2 cellular contexts compared by ENCODE assay signal in the genomic region with DNA sequence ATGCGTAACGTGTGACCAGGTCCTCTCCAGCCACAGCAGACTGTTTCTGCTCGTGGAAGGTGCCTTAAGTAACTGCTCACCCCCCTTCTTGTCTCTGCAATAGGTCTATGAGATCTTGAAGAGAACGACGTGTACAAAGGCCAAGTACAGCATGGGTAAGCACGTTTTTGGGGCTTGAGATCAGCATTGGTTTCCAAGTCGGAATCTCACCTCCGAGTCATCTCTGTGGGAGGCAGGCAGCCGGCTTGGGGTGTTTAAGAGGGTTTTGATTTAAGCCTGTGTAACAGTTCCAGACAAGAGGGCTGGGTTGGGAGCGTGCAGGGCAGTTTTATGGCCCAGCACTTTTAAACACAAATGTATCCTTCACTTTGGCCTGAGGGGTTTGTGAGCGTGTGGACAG.
TF ChIP-seq lines count a peak whose summit lies in the region.

No MANE protein-coding gene starts in this region.

TF ChIP-seq in HEK293, 187 proteins besides CTCF, POLR2A, EP300 and RAD21:
- TF ChIP-seq, protein P1, sequence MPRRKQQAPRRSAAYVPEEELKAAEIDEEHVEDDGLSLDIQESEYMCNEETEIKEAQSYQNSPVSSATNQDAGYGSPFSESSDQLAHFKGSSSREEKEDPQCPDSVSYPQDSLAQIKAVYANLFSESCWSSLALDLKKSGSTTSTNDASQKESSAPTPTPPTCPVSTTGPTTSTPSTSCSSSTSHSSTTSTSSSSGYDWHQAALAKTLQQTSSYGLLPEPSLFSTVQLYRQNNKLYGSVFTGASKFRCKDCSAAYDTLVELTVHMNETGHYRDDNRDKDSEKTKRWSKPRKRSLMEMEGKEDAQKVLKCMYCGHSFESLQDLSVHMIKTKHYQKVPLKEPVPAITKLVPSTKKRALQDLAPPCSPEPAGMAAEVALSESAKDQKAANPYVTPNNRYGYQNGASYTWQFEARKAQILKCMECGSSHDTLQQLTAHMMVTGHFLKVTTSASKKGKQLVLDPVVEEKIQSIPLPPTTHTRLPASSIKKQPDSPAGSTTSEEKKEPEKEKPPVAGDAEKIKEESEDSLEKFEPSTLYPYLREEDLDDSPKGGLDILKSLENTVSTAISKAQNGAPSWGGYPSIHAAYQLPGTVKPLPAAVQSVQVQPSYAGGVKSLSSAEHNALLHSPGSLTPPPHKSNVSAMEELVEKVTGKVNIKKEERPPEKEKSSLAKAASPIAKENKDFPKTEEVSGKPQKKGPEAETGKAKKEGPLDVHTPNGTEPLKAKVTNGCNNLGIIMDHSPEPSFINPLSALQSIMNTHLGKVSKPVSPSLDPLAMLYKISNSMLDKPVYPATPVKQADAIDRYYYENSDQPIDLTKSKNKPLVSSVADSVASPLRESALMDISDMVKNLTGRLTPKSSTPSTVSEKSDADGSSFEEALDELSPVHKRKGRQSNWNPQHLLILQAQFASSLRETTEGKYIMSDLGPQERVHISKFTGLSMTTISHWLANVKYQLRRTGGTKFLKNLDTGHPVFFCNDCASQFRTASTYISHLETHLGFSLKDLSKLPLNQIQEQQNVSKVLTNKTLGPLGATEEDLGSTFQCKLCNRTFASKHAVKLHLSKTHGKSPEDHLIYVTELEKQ (tag by site-specific recombination; IDR thresholded peaks at IDR 0.05; ENCODE audit: borderline replicate concordance), result no peak
- TF ChIP-seq GLIS1 (tag by site-specific recombination; IDR thresholded peaks at IDR 0.05), result peak; percentile 92
- no peak for TF ChIP-seq ZNF707 (tag by site-specific recombination; IDR thresholded peaks at IDR 0.05)
- TF ChIP-seq ZIC2 (tag by site-specific recombination; IDR thresholded peaks at IDR 0.05), result peak; percentile 35
TF ChIP-seq in HEK293: peak in this region for 2.

TF ChIP-seq in WTC11, 78 proteins besides CTCF, POLR2A, EP300 and RAD21 (continued from another document):
- TF ChIP-seq, protein P2, sequence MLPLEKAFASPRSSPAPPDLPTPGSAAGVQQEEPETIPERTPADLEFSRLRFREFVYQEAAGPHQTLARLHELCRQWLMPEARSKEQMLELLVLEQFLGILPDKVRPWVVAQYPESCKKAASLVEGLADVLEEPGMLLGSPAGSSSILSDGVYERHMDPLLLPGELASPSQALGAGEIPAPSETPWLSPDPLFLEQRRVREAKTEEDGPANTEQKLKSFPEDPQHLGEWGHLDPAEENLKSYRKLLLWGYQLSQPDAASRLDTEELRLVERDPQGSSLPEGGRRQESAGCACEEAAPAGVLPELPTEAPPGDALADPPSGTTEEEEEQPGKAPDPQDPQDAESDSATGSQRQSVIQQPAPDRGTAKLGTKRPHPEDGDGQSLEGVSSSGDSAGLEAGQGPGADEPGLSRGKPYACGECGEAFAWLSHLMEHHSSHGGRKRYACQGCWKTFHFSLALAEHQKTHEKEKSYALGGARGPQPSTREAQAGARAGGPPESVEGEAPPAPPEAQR (CRISPR knock-in tag; IDR thresholded peaks at IDR 0.05), result no peak
- TF ChIP-seq, protein P3, sequence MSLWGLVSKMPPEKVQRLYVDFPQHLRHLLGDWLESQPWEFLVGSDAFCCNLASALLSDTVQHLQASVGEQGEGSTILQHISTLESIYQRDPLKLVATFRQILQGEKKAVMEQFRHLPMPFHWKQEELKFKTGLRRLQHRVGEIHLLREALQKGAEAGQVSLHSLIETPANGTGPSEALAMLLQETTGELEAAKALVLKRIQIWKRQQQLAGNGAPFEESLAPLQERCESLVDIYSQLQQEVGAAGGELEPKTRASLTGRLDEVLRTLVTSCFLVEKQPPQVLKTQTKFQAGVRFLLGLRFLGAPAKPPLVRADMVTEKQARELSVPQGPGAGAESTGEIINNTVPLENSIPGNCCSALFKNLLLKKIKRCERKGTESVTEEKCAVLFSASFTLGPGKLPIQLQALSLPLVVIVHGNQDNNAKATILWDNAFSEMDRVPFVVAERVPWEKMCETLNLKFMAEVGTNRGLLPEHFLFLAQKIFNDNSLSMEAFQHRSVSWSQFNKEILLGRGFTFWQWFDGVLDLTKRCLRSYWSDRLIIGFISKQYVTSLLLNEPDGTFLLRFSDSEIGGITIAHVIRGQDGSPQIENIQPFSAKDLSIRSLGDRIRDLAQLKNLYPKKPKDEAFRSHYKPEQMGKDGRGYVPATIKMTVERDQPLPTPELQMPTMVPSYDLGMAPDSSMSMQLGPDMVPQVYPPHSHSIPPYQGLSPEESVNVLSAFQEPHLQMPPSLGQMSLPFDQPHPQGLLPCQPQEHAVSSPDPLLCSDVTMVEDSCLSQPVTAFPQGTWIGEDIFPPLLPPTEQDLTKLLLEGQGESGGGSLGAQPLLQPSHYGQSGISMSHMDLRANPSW (CRISPR knock-in tag; conservative IDR thresholded peaks at IDR 0.05; ENCODE audit: low read depth), result no peak
- TF ChIP-seq, protein P4, sequence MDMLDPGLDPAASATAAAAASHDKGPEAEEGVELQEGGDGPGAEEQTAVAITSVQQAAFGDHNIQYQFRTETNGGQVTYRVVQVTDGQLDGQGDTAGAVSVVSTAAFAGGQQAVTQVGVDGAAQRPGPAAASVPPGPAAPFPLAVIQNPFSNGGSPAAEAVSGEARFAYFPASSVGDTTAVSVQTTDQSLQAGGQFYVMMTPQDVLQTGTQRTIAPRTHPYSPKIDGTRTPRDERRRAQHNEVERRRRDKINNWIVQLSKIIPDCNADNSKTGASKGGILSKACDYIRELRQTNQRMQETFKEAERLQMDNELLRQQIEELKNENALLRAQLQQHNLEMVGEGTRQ (CRISPR knock-in tag; IDR thresholded peaks at IDR 0.05), result no peak
- TF ChIP-seq, protein P5, sequence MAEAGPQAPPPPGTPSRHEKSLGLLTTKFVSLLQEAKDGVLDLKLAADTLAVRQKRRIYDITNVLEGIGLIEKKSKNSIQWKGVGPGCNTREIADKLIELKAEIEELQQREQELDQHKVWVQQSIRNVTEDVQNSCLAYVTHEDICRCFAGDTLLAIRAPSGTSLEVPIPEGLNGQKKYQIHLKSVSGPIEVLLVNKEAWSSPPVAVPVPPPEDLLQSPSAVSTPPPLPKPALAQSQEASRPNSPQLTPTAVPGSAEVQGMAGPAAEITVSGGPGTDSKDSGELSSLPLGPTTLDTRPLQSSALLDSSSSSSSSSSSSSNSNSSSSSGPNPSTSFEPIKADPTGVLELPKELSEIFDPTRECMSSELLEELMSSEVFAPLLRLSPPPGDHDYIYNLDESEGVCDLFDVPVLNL (CRISPR knock-in tag; IDR thresholded peaks at IDR 0.05; ENCODE audit: borderline replicate concordance, low read depth), result no peak
